ENCODE assay signal across 8 cellular contexts in genomic region chr19:9673912-9674668, GRCh38. TPM values are rescaled to one million over a fixed set of nuclear protein-coding genes. Genes with fewer than 3 reads are reported as not detected.
A peak's percentile ranks its signal among the peaks of the same experiment; 100 is the strongest.
DNase-seq lines count a peak whose midpoint lies in the region; ATAC-seq and TF ChIP-seq lines count a peak whose summit lies in the region.

No MANE protein-coding gene starts in this region.

- H3K27ac ChIP-seq in CD8-positive, alpha-beta memory T cell (ENCODE audit: low read depth, low read length), result peak overlapping the region; percentile 93
- H3K27ac ChIP-seq in KOPT-K1 (ENCODE audit: low read depth, low read length, poor library complexity, severe bottlenecking), result peak overlapping the region; percentile 82
- peak overlapping the region; percentile 98 for H3K27ac ChIP-seq in left ventricle myocardium inferior (replicated peaks)
- peak overlapping the region; percentile 92 for H3K27ac ChIP-seq in skeletal muscle tissue (ENCODE audit: low read depth, low read length)

- peaks cover 25 to 40% (median 38%) of the 10 kb centered on the region in 5 donors for H3K9me3 Mint-ChIP-seq in CD8-positive, alpha-beta memory T cell
- H3K9me3 Mint-ChIP-seq in activated T-helper 1 cell treated with anti-CD3 and anti-CD28 coated beads, Interleukin-12 subunit alpha, Interleukin-12 subunit beta, Interleukin-2, Interleukin-4 antibody, amounts not matched to agents 30 ng/mL and 10 ng/mL and 1 ng/mL, durations not matched to agents 14 hours and 24 hours and 36 hours, result peaks cover 61% of the 10 kb centered on the region

- intact Hi-C loops in activated T-helper 1 cell treated with anti-CD3 and anti-CD28 coated beads, Interleukin-12 subunit alpha, Interleukin-12 subunit beta, Interleukin-2, Interleukin-4 antibody, amounts not matched to agents 30 ng/mL and 10 ng/mL and 1 ng/mL, durations not matched to agents 14 hours and 24 hours and 36 hours (cut with micrococcal nuclease), result loop anchor here (2.0 to 10.0 kb wide), 3 partner anchors 53 to 119 kb away; partner anchors contain the start of genes ZNF121 and ZNF561
- intact Hi-C loops in left ventricle myocardium inferior (cut with micrococcal nuclease), result no loop called here

- POLR2A ChIA-PET in CD8-positive, alpha-beta memory T cell (lab: Charles Lee), result no interaction called here

- ATAC-seq in GM21447 (IDR thresholded peaks at IDR 0.05; ENCODE audit: unreplicated experiment), result no peak

- H3K4me3 Mint-ChIP-seq in CD8-positive, alpha-beta memory T cell, result peak overlapping the region; percentile 91 to 99 (median 98)
- peak overlapping the region; percentile 89 for H3K4me3 Mint-ChIP-seq in activated T-helper 1 cell treated with anti-CD3 and anti-CD28 coated beads, Interleukin-12 subunit alpha, Interleukin-12 subunit beta, Interleukin-2, Interleukin-4 antibody, amounts not matched to agents 30 ng/mL and 10 ng/mL and 1 ng/mL, durations not matched to agents 14 hours and 24 hours and 36 hours

- DNase-seq in CD8-positive, alpha-beta memory T cell, result peak in 1 of 5 donors; percentile 18
- DNase-seq in activated T-helper 1 cell treated with anti-CD3 and anti-CD28 coated beads, Interleukin-12 subunit alpha, Interleukin-12 subunit beta, Interleukin-2, Interleukin-4 antibody, amounts not matched to agents 30 ng/mL and 10 ng/mL and 1 ng/mL, durations not matched to agents 14 hours and 24 hours and 36 hours (ENCODE audit: low spot score), result no peak
- DNase-seq in left ventricle myocardium inferior (no peak), NCI-H510A treated with DMSO at 0.1 percent for 48 hours (lab: John Stamatoyannopoulos, UW) (no peak), NCI-H345 (lab: John Stamatoyannopoulos, UW) (no peak)

- H3K27me3 ChIP-seq in CD8-positive, alpha-beta memory T cell (ENCODE audit: insufficient read depth, low read length, poor library complexity, severe bottlenecking), result no peaks in the 10 kb centered on the region
- H3K27me3 ChIP-seq in left ventricle myocardium inferior (ENCODE audit: low read depth) (no peaks in the 10 kb centered on the region), skeletal muscle tissue (ENCODE audit: control insufficient read depth in 3 of 3, insufficient read depth in 3 of 3, low read length in 3 of 3) (no peaks in the 10 kb centered on the region)

- CTCF ChIA-PET in CD8-positive, alpha-beta memory T cell (lab: Charles Lee), result no interaction called here

- H3K4me1 ChIP-seq in CD8-positive, alpha-beta memory T cell (ENCODE audit: insufficient read depth, low read length), result peaks cover 15% of the 10 kb centered on the region
- H3K4me1 ChIP-seq in left ventricle myocardium inferior (peaks cover 39% of the 10 kb centered on the region), skeletal muscle tissue (ENCODE audit: control insufficient read depth in 3 of 3, insufficient read depth in 3 of 3, low read length in 3 of 3) (peaks cover 0 to 3% (median 0%) of the 10 kb centered on the region in 3 donors)

- peak overlapping the region; percentile 80 to 89 (median 86) for H3K9ac ChIP-seq in skeletal muscle tissue (ENCODE audit: low read depth in 1 of 3, low read length in 3 of 3)

- peak overlapping the region; percentile 99 for H3K4me3 ChIP-seq in CD8-positive, alpha-beta memory T cell (ENCODE audit: low read length)
- H3K4me3 ChIP-seq in left ventricle myocardium inferior (peak overlapping the region; percentile 79), skeletal muscle tissue (ENCODE audit: low read length in 3 of 3) (peak overlapping the region; percentile 85 to 95 (median 93))

- peak overlapping the region; percentile 85 to 99 (median 98) for H3K27ac Mint-ChIP-seq in CD8-positive, alpha-beta memory T cell
- H3K27ac Mint-ChIP-seq in activated T-helper 1 cell treated with anti-CD3 and anti-CD28 coated beads, Interleukin-12 subunit alpha, Interleukin-12 subunit beta, Interleukin-2, Interleukin-4 antibody, amounts not matched to agents 30 ng/mL and 10 ng/mL and 1 ng/mL, durations not matched to agents 14 hours and 24 hours and 36 hours, result peak overlapping the region; percentile 95

- peaks cover 27% of the 10 kb centered on the region for H3K9me3 ChIP-seq in CD8-positive, alpha-beta memory T cell (ENCODE audit: low read length)
- H3K9me3 ChIP-seq in KOPT-K1 (ENCODE audit: insufficient read depth, low read length, poor library complexity, severe bottlenecking) (peaks cover 53% of the 10 kb centered on the region), left ventricle myocardium inferior (replicated peaks) (peaks cover 39% of the 10 kb centered on the region), skeletal muscle tissue (ENCODE audit: control insufficient read depth in 3 of 3, low read length in 3 of 3) (peaks cover 2 to 3% (median 2%) of the 10 kb centered on the region in 3 donors)

- peaks cover 29 to 42% (median 41%) of the 10 kb centered on the region in 3 donors for H3K4me1 Mint-ChIP-seq in CD8-positive, alpha-beta memory T cell
- peaks cover 21% of the 10 kb centered on the region for H3K4me1 Mint-ChIP-seq in activated T-helper 1 cell treated with anti-CD3 and anti-CD28 coated beads, Interleukin-12 subunit alpha, Interleukin-12 subunit beta, Interleukin-2, Interleukin-4 antibody, amounts not matched to agents 30 ng/mL and 10 ng/mL and 1 ng/mL, durations not matched to agents 14 hours and 24 hours and 36 hours (ENCODE audit: low read depth)

- no peak for TF ChIP-seq CTCF in left ventricle myocardium inferior (IDR thresholded peaks at IDR 0.05; ENCODE audit: borderline replicate concordance)

- H3K36me3 ChIP-seq in CD8-positive, alpha-beta memory T cell (ENCODE audit: insufficient read depth, low read length), result peaks cover 9% of the 10 kb centered on the region
- H3K36me3 ChIP-seq in KOPT-K1 (ENCODE audit: insufficient read depth, low read length) (peaks cover 29% of the 10 kb centered on the region), left ventricle myocardium inferior (peaks cover 38% of the 10 kb centered on the region), skeletal muscle tissue (ENCODE audit: control insufficient read depth in 3 of 3, insufficient read depth in 3 of 3, low read length in 3 of 3) (peaks cover 0 to 12% (median 5%) of the 10 kb centered on the region in 3 donors)

- peaks cover 20 to 49% (median 45%) of the 10 kb centered on the region in 3 donors for H3K36me3 Mint-ChIP-seq in CD8-positive, alpha-beta memory T cell
- H3K36me3 Mint-ChIP-seq in activated T-helper 1 cell treated with anti-CD3 and anti-CD28 coated beads, Interleukin-12 subunit alpha, Interleukin-12 subunit beta, Interleukin-2, Interleukin-4 antibody, amounts not matched to agents 30 ng/mL and 10 ng/mL and 1 ng/mL, durations not matched to agents 14 hours and 24 hours and 36 hours (ENCODE audit: low read depth), result peaks cover 30% of the 10 kb centered on the region

- H3K27me3 Mint-ChIP-seq in CD8-positive, alpha-beta memory T cell, result peaks cover 0 to 1% of the 10 kb centered on the region in 2 donors
- no peaks in the 10 kb centered on the region for H3K27me3 Mint-ChIP-seq in activated T-helper 1 cell treated with anti-CD3 and anti-CD28 coated beads, Interleukin-12 subunit alpha, Interleukin-12 subunit beta, Interleukin-2, Interleukin-4 antibody, amounts not matched to agents 30 ng/mL and 10 ng/mL and 1 ng/mL, durations not matched to agents 14 hours and 24 hours and 36 hours (ENCODE audit: insufficient read depth)

RNA-seq across cellular contexts. Expression of gene ZNF562, which starts 0.8 kb away (rescaled TPM):
- total RNA-seq in CD8-positive, alpha-beta memory T cell, result 10 to 100 TPM; 42.2 to 45.7 TPM
- polyA plus RNA-seq in CD8-positive, alpha-beta memory T cell, result 3.5 TPM
- total RNA-seq in activated T-helper 1 cell treated with anti-CD3 and anti-CD28 coated beads, Interleukin-12 subunit alpha, Interleukin-12 subunit beta, Interleukin-2, Interleukin-4 antibody, amounts not matched to agents 30 ng/mL and 10 ng/mL and 1 ng/mL, durations not matched to agents 14 hours and 24 hours and 36 hours, result 13.2 and 13.8 TPM in 2 replicates
- total RNA-seq in left ventricle myocardium inferior (19.5 TPM), skeletal muscle tissue (38.1 TPM)

RNA-seq across cellular contexts. Expression of gene ZNF561, which starts 53.1 kb away (rescaled TPM):
- total RNA-seq in CD8-positive, alpha-beta memory T cell, result 10 to 100 TPM; 35.9 to 43.5 TPM
- polyA plus RNA-seq in CD8-positive, alpha-beta memory T cell, result 13.0 TPM
- total RNA-seq in activated T-helper 1 cell treated with anti-CD3 and anti-CD28 coated beads, Interleukin-12 subunit alpha, Interleukin-12 subunit beta, Interleukin-2, Interleukin-4 antibody, amounts not matched to agents 30 ng/mL and 10 ng/mL and 1 ng/mL, durations not matched to agents 14 hours and 24 hours and 36 hours, result 33.2 and 36.7 TPM in 2 replicates
- 17.8 TPM for total RNA-seq in left ventricle myocardium inferior
- total RNA-seq in skeletal muscle tissue, result 36.5 TPM
